Comparison of ENCODE assay signal across 10 cellular contexts in genomic region chr3:125165189-125165947, GRCh38. TPM values are rescaled to one million over a fixed set of nuclear protein-coding genes. Genes with fewer than 3 reads are reported as not detected.
DNase-seq lines count a peak whose midpoint lies in the region; ATAC-seq, FAIRE-seq and TF ChIP-seq lines count a peak whose summit lies in the region.
"Had no signal": no experiment of that assay in that cellular context is flagged by ENCODE, and none has a peak within 500 bp of the region (broad histone marks: within the 10 kb centered on the region; RNA-seq: fewer than 3 reads in every experiment).

No MANE protein-coding gene starts in this region.

- TF ChIP-seq CTCF in kidney epithelial cell (IDR thresholded peaks at IDR 0.05; ENCODE audit: insufficient read depth, low read length, poor library complexity, severe bottlenecking) = peak; percentile 71

- H3K9me3 Mint-ChIP-seq in activated naive CD8-positive, alpha-beta T cell treated with anti-CD3 and anti-CD28 coated beads, Interleukin-2, amount 10 ng/mL, durations not matched to agents 7 days and 5 days = no peaks in the 10 kb centered on the region
- H3K9me3 Mint-ChIP-seq in activated naive CD8-positive, alpha-beta T cell treated with anti-CD3 and anti-CD28 coated beads for 36 hours = no peaks in the 10 kb centered on the region

- no peak for DNase-seq in activated naive CD8-positive, alpha-beta T cell treated with anti-CD3 and anti-CD28 coated beads, Interleukin-2, amount 10 ng/mL, durations not matched to agents 7 days and 5 days
- DNase-seq in activated naive CD8-positive, alpha-beta T cell treated with anti-CD3 and anti-CD28 coated beads for 36 hours = no peak
- DNase-seq in astrocyte of the hippocampus (ENCODE audit: low read depth, low spot score) (peak; percentile 70), kidney epithelial cell (ENCODE audit: low read depth) (no peak), urothelium cell line (ENCODE audit: low spot score) (peak; percentile 55), cerebellar nuclear complex (lab: John Stamatoyannopoulos, UW) (no peak)
- DNase-seq: NCI-H2081 treated with DMSO at 0.1 percent for 48 hours had no signal

- peaks cover 16% of the 10 kb centered on the region for H3K4me1 Mint-ChIP-seq in activated naive CD8-positive, alpha-beta T cell treated with anti-CD3 and anti-CD28 coated beads, Interleukin-2, amount 10 ng/mL, durations not matched to agents 7 days and 5 days
- peaks cover 2% of the 10 kb centered on the region for H3K4me1 Mint-ChIP-seq in activated naive CD8-positive, alpha-beta T cell treated with anti-CD3 and anti-CD28 coated beads for 36 hours

- no peak overlapping the region for H3K4me3 Mint-ChIP-seq in activated naive CD8-positive, alpha-beta T cell treated with anti-CD3 and anti-CD28 coated beads, Interleukin-2, amount 10 ng/mL, durations not matched to agents 7 days and 5 days
- no peak overlapping the region for H3K4me3 Mint-ChIP-seq in activated naive CD8-positive, alpha-beta T cell treated with anti-CD3 and anti-CD28 coated beads for 36 hours
- H3K4me3 Mint-ChIP-seq: B cell had no signal

- no peaks in the 10 kb centered on the region for H3K27me3 ChIP-seq in kidney epithelial cell (ENCODE audit: control insufficient read depth, insufficient read depth, low read length)

- H3K4me3 ChIP-seq in kidney epithelial cell (ENCODE audit: low read depth, low read length) = no peak overlapping the region

- peak overlapping the region; percentile 4 for H3K27ac Mint-ChIP-seq in activated naive CD8-positive, alpha-beta T cell treated with anti-CD3 and anti-CD28 coated beads, Interleukin-2, amount 10 ng/mL, durations not matched to agents 7 days and 5 days
- no peak overlapping the region for H3K27ac Mint-ChIP-seq in activated naive CD8-positive, alpha-beta T cell treated with anti-CD3 and anti-CD28 coated beads for 36 hours
- H3K27ac Mint-ChIP-seq: B cell had no signal

- no peak for ATAC-seq in activated naive CD8-positive, alpha-beta T cell treated with anti-CD3 and anti-CD28 coated beads, Interleukin-2, amount 10 ng/mL, durations not matched to agents 7 days and 5 days (ENCODE audit: low read depth)
- ATAC-seq in GM21515 (IDR thresholded peaks at IDR 0.05; ENCODE audit: unreplicated experiment) (no peak), GM19455 (IDR thresholded peaks at IDR 0.05; ENCODE audit: unreplicated experiment) (no peak)

- POLR2A ChIA-PET in activated naive CD8-positive, alpha-beta T cell treated with anti-CD3 and anti-CD28 coated beads, Interleukin-2, amount 10 ng/mL, durations not matched to agents 7 days and 5 days (lab: Charles Lee) = no interaction called here

- H3K36me3 Mint-ChIP-seq in activated naive CD8-positive, alpha-beta T cell treated with anti-CD3 and anti-CD28 coated beads, Interleukin-2, amount 10 ng/mL, durations not matched to agents 7 days and 5 days = no peaks in the 10 kb centered on the region
- H3K36me3 Mint-ChIP-seq in activated naive CD8-positive, alpha-beta T cell treated with anti-CD3 and anti-CD28 coated beads for 36 hours = no peaks in the 10 kb centered on the region

- H3K36me3 ChIP-seq in kidney epithelial cell (ENCODE audit: control insufficient read depth, insufficient read depth, low read length) = no peaks in the 10 kb centered on the region

- H3K27me3 Mint-ChIP-seq in activated naive CD8-positive, alpha-beta T cell treated with anti-CD3 and anti-CD28 coated beads, Interleukin-2, amount 10 ng/mL, durations not matched to agents 7 days and 5 days = peaks cover 14% of the 10 kb centered on the region
- no peaks in the 10 kb centered on the region for H3K27me3 Mint-ChIP-seq in activated naive CD8-positive, alpha-beta T cell treated with anti-CD3 and anti-CD28 coated beads for 36 hours
- H3K27me3 Mint-ChIP-seq: B cell had no signal

- no peak for FAIRE-seq in urothelium cell line (lab: Jason Lieb, UNC)

RNA-seq across cellular contexts. Expression of gene SLC12A8, which starts 47.2 kb away (rescaled TPM):
- under 1 TPM; 0.47 to 0.79 TPM for total RNA-seq in activated naive CD8-positive, alpha-beta T cell treated with anti-CD3 and anti-CD28 coated beads, Interleukin-2, amount 10 ng/mL, durations not matched to agents 7 days and 5 days
- total RNA-seq in activated naive CD8-positive, alpha-beta T cell treated with anti-CD3 and anti-CD28 coated beads for 36 hours = 1 to 10 TPM; 1.8 to 1.9 TPM
- 13.6 and 16.6 TPM in 2 replicates for total RNA-seq in kidney epithelial cell

Comparison
In these comparisons a context has a peak if more than half of its experiments do, and no peak if none do; other contexts are left out.
1. DNase-seq: peak in astrocyte of the hippocampus (single experiment) and urothelium cell line (single experiment); none in activated naive CD8-positive, alpha-beta T cell treated with anti-CD3 and anti-CD28 coated beads, Interleukin-2, amount 10 ng/mL, durations not matched to agents 7 days and 5 days (single experiment), activated naive CD8-positive, alpha-beta T cell treated with anti-CD3 and anti-CD28 coated beads for 36 hours (single experiment), kidney epithelial cell (single experiment) and cerebellar nuclear complex (0 of 2).